2 cellular contexts compared by ENCODE assay signal in the genomic region with DNA sequence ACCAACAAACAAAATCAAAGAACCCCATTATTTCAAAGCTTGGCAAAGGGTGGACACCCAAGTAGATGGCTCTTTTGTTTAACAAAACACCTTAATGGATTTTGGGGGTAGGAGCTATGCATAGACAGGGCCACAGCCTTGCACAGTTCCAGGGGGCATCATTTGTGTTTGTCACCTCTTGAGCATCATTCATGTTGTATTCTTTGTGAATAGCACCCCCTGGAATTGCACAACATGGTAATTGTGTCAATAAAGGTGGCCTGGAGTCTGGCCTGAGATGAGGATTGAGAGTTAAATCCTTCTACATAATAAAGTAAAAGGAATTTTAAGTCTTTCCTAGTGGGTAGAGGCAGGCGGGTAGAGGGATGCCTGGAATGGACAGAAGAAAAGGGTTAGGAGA.
A peak's percentile ranks its signal among the peaks of the same experiment; 100 is the strongest.
TF ChIP-seq lines count a peak whose summit lies in the region.

No MANE protein-coding gene starts in this region.

TF ChIP-seq in Ishikawa, 13 proteins besides CTCF, POLR2A, EP300 and RAD21:
- TF ChIP-seq, protein P1, sequence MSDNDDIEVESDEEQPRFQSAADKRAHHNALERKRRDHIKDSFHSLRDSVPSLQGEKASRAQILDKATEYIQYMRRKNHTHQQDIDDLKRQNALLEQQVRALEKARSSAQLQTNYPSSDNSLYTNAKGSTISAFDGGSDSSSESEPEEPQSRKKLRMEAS (IDR thresholded peaks at IDR 0.05): no peak
- TF ChIP-seq FOXM1 (IDR thresholded peaks at IDR 0.05; ENCODE audit: borderline replicate concordance, low read depth) (no peak), TEAD4 (IDR thresholded peaks at IDR 0.05) (no peak), EGR1 (IDR thresholded peaks at IDR 0.05) (no peak), TCF12 (IDR thresholded peaks at IDR 0.05; ENCODE audit: low read depth) (no peak), CEBPB (IDR thresholded peaks at IDR 0.05) (peak; percentile 58)

TF ChIP-seq in H1, 55 proteins besides CTCF, POLR2A, EP300 and RAD21:
- TF ChIP-seq POLR2AphosphoS5 (IDR thresholded peaks at IDR 0.05; ENCODE audit: low read depth, low read length) (no peak), CHD1 (IDR thresholded peaks at IDR 0.05; ENCODE audit: low read depth, low read length) (no peak), RXRA (IDR thresholded peaks at IDR 0.05; ENCODE audit: insufficient read depth, low read depth, low read length) (no peak), SIN3A (conservative IDR thresholded peaks at IDR 0.05 in 1 of 2, IDR thresholded peaks at IDR 0.05 in 1 of 2; ENCODE audit: low read depth in 1 of 2, low read length in 2 of 2) (no peak), POU5F1 (IDR thresholded peaks at IDR 0.05; ENCODE audit: low read depth, low read length) (peak; percentile 54; the same call in 1 of the 2 replicates), CEBPB (IDR thresholded peaks at IDR 0.05; ENCODE audit: low read depth, low read length) (peak; percentile 88), TAF1 (IDR thresholded peaks at IDR 0.05; ENCODE audit: low read depth, low read length) (no peak), SP1 (IDR thresholded peaks at IDR 0.05; ENCODE audit: low read depth, low read length) (peak; percentile 39; the same call in 1 of the 2 replicates), NANOG (IDR thresholded peaks at IDR 0.05; ENCODE audit: insufficient read depth, low read depth, low read length, poor library complexity, severe bottlenecking) (peak; percentile 92), CBX8 (IDR thresholded peaks at IDR 0.05; ENCODE audit: borderline replicate concordance, low read depth, low read length) (no peak), YY1 (IDR thresholded peaks at IDR 0.05; ENCODE audit: low read depth, low read length) (no peak), CBX5 (IDR thresholded peaks at IDR 0.05; ENCODE audit: low read depth, low read length) (no peak), BRCA1 (IDR thresholded peaks at IDR 0.05; ENCODE audit: low read depth, low read length) (no peak), HDAC6 (IDR thresholded peaks at IDR 0.05; ENCODE audit: low read depth, low read length) (no peak), SIRT6 (IDR thresholded peaks at IDR 0.05; ENCODE audit: low read length) (no peak), GTF2F1 (IDR thresholded peaks at IDR 0.05; ENCODE audit: borderline replicate concordance, low read depth, low read length) (no peak), TBP (IDR thresholded peaks at IDR 0.05; ENCODE audit: low read depth, low read length) (no peak), BCL11A (IDR thresholded peaks at IDR 0.05; ENCODE audit: low read depth in 2 of 2, low read length in 2 of 2) (peak in 1 of 2 experiments; percentile 2), HDAC2 (IDR thresholded peaks at IDR 0.05; ENCODE audit: borderline replicate concordance in 1 of 2, low read depth in 2 of 2, low read length in 2 of 2) (peak; percentile 34 to 67; a peak in 2 of 4 replicates), SUZ12 (IDR thresholded peaks at IDR 0.05; ENCODE audit: low read length) (no peak)
- TF ChIP-seq, protein P1 (IDR thresholded peaks at IDR 0.05): no peak
- TF ChIP-seq, protein P2, sequence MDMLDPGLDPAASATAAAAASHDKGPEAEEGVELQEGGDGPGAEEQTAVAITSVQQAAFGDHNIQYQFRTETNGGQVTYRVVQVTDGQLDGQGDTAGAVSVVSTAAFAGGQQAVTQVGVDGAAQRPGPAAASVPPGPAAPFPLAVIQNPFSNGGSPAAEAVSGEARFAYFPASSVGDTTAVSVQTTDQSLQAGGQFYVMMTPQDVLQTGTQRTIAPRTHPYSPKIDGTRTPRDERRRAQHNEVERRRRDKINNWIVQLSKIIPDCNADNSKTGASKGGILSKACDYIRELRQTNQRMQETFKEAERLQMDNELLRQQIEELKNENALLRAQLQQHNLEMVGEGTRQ (IDR thresholded peaks at IDR 0.05; ENCODE audit: low read length): no peak
- TF ChIP-seq, protein P3, sequence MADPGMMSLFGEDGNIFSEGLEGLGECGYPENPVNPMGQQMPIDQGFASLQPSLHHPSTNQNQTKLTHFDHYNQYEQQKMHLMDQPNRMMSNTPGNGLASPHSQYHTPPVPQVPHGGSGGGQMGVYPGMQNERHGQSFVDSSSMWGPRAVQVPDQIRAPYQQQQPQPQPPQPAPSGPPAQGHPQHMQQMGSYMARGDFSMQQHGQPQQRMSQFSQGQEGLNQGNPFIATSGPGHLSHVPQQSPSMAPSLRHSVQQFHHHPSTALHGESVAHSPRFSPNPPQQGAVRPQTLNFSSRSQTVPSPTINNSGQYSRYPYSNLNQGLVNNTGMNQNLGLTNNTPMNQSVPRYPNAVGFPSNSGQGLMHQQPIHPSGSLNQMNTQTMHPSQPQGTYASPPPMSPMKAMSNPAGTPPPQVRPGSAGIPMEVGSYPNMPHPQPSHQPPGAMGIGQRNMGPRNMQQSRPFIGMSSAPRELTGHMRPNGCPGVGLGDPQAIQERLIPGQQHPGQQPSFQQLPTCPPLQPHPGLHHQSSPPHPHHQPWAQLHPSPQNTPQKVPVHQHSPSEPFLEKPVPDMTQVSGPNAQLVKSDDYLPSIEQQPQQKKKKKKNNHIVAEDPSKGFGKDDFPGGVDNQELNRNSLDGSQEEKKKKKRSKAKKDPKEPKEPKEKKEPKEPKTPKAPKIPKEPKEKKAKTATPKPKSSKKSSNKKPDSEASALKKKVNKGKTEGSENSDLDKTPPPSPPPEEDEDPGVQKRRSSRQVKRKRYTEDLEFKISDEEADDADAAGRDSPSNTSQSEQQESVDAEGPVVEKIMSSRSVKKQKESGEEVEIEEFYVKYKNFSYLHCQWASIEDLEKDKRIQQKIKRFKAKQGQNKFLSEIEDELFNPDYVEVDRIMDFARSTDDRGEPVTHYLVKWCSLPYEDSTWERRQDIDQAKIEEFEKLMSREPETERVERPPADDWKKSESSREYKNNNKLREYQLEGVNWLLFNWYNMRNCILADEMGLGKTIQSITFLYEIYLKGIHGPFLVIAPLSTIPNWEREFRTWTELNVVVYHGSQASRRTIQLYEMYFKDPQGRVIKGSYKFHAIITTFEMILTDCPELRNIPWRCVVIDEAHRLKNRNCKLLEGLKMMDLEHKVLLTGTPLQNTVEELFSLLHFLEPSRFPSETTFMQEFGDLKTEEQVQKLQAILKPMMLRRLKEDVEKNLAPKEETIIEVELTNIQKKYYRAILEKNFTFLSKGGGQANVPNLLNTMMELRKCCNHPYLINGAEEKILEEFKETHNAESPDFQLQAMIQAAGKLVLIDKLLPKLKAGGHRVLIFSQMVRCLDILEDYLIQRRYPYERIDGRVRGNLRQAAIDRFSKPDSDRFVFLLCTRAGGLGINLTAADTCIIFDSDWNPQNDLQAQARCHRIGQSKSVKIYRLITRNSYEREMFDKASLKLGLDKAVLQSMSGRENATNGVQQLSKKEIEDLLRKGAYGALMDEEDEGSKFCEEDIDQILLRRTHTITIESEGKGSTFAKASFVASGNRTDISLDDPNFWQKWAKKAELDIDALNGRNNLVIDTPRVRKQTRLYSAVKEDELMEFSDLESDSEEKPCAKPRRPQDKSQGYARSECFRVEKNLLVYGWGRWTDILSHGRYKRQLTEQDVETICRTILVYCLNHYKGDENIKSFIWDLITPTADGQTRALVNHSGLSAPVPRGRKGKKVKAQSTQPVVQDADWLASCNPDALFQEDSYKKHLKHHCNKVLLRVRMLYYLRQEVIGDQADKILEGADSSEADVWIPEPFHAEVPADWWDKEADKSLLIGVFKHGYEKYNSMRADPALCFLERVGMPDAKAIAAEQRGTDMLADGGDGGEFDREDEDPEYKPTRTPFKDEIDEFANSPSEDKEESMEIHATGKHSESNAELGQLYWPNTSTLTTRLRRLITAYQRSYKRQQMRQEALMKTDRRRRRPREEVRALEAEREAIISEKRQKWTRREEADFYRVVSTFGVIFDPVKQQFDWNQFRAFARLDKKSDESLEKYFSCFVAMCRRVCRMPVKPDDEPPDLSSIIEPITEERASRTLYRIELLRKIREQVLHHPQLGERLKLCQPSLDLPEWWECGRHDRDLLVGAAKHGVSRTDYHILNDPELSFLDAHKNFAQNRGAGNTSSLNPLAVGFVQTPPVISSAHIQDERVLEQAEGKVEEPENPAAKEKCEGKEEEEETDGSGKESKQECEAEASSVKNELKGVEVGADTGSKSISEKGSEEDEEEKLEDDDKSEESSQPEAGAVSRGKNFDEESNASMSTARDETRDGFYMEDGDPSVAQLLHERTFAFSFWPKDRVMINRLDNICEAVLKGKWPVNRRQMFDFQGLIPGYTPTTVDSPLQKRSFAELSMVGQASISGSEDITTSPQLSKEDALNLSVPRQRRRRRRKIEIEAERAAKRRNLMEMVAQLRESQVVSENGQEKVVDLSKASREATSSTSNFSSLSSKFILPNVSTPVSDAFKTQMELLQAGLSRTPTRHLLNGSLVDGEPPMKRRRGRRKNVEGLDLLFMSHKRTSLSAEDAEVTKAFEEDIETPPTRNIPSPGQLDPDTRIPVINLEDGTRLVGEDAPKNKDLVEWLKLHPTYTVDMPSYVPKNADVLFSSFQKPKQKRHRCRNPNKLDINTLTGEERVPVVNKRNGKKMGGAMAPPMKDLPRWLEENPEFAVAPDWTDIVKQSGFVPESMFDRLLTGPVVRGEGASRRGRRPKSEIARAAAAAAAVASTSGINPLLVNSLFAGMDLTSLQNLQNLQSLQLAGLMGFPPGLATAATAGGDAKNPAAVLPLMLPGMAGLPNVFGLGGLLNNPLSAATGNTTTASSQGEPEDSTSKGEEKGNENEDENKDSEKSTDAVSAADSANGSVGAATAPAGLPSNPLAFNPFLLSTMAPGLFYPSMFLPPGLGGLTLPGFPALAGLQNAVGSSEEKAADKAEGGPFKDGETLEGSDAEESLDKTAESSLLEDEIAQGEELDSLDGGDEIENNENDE (IDR thresholded peaks at IDR 0.05; ENCODE audit: insufficient replicate concordance, low read length): peak; percentile 51
